In the genomic region with DNA sequence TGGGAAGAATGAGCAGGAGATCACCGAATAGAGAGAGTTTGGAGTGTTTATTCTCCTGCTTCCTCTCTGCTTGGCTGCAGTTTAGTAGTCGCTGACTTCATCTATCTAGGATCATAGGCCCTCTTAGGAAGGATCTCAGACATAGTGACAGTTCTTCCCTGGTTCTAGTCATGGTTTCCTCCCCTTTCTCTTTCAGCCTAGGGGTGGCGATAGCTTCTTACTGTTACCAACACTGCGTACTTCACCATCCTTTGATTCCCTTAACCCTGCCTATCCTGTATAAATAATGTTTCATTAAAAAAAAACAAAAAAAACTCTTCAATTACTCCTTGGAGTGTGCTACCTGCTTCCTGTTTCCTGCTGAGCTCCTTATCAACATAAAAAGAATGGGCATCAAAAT, we compare ENCODE assay signal across 27 cellular contexts.
"Had no signal": no experiment of that assay in that cellular context is flagged by ENCODE, and none has a peak within 500 bp of the region (broad histone marks: within the 10 kb centered on the region; RNA-seq: fewer than 3 reads in every experiment).

No MANE protein-coding gene starts in this region.

- H3K36me3 ChIP-seq: Peyer's patch, SJSA1 had no signal

- H3K27ac ChIP-seq: Peyer's patch, RWPE1, SJSA1 had no signal

- H3K9me3 Mint-ChIP-seq: activated naive CD4-positive, alpha-beta T cell treated with anti-CD3 and anti-CD28 coated beads, Interleukin-2, amount 50 U/mL, for 72 hours; activated naive CD8-positive, alpha-beta T cell treated with anti-CD3 and anti-CD28 coated beads, Interleukin-2, amount 50 U/mL, for 24 hours; activated T-helper 1 cell treated with anti-CD3 and anti-CD28 coated beads, Interleukin-12 subunit alpha, Interleukin-12 subunit beta, Interleukin-2, Interleukin-4 antibody, amounts not matched to agents 30 ng/mL and 10 ng/mL and 1 ng/mL, durations not matched to agents 14 hours and 24 hours and 36 hours; brain; central memory CD8-positive, alpha-beta T cell; T-helper 1 cell treated with Interleukin-12 subunit alpha and Interleukin-12 subunit beta and Interleukin-4 antibody, amounts not matched to agents 30 μg/mL and 1 μg/mL, for 36 hours had no signal

- H3K9me3 ChIP-seq: Peyer's patch, SJSA1 had no signal

- H3K27me3 ChIP-seq: Peyer's patch, SJSA1 had no signal

- H3K36me3 Mint-ChIP-seq: activated CD8-positive, alpha-beta memory T cell treated with anti-CD3 and anti-CD28 coated beads, Interleukin-2, amount 10 ng/mL, durations not matched to agents 7 days and 5 days; activated naive CD4-positive, alpha-beta T cell treated with anti-CD3 and anti-CD28 coated beads, Interleukin-2, amount 50 U/mL, for 72 hours; brain had no signal

- H3K27me3 Mint-ChIP-seq: activated CD8-positive, alpha-beta memory T cell treated with anti-CD3 and anti-CD28 coated beads, Interleukin-2, amount 10 ng/mL, durations not matched to agents 7 days and 5 days; activated naive CD8-positive, alpha-beta T cell treated with anti-CD3 and anti-CD28 coated beads, Interleukin-2, amount 50 U/mL, for 24 hours; brain; central memory CD8-positive, alpha-beta T cell had no signal

- H3K27ac Mint-ChIP-seq: activated CD8-positive, alpha-beta memory T cell treated with anti-CD3 and anti-CD28 coated beads, Interleukin-2, amount 10 ng/mL, durations not matched to agents 7 days and 5 days; activated naive CD4-positive, alpha-beta T cell treated with anti-CD3 and anti-CD28 coated beads, Interleukin-2, amount 50 U/mL, for 72 hours; activated naive CD8-positive, alpha-beta T cell treated with anti-CD3 and anti-CD28 coated beads, Interleukin-2, amount 50 U/mL, for 24 hours; activated T-cell treated with anti-CD3 and anti-CD28 coated beads, Interleukin-2, amount 50 U/mL, for 24 hours; activated T-helper 1 cell treated with anti-CD3 and anti-CD28 coated beads, Interleukin-12 subunit alpha, Interleukin-12 subunit beta, Interleukin-2, Interleukin-4 antibody, amounts not matched to agents 30 ng/mL and 10 ng/mL and 1 ng/mL, durations not matched to agents 14 hours and 24 hours and 36 hours; brain; T-helper 1 cell treated with Interleukin-12 subunit alpha and Interleukin-12 subunit beta and Interleukin-4 antibody, amounts not matched to agents 30 μg/mL and 1 μg/mL, for 36 hours had no signal

- H3K4me1 Mint-ChIP-seq: activated CD8-positive, alpha-beta memory T cell treated with anti-CD3 and anti-CD28 coated beads, Interleukin-2, amount 10 ng/mL, durations not matched to agents 7 days and 5 days; activated naive CD8-positive, alpha-beta T cell treated with anti-CD3 and anti-CD28 coated beads, Interleukin-2, amount 50 U/mL, for 24 hours; brain; central memory CD8-positive, alpha-beta T cell had no signal

- H3K4me3 ChIP-seq: Peyer's patch, SJSA1 had no signal

- H3K4me3 Mint-ChIP-seq: activated CD8-positive, alpha-beta memory T cell treated with anti-CD3 and anti-CD28 coated beads, Interleukin-2, amount 10 ng/mL, durations not matched to agents 7 days and 5 days; activated naive CD8-positive, alpha-beta T cell treated with anti-CD3 and anti-CD28 coated beads, Interleukin-2, amount 50 U/mL, for 24 hours; activated T-cell treated with anti-CD3 and anti-CD28 coated beads, Interleukin-2, amount 50 U/mL, for 24 hours; activated T-helper 1 cell treated with anti-CD3 and anti-CD28 coated beads, Interleukin-12 subunit alpha, Interleukin-12 subunit beta, Interleukin-2, Interleukin-4 antibody, amounts not matched to agents 30 ng/mL and 10 ng/mL and 1 ng/mL, durations not matched to agents 14 hours and 24 hours and 36 hours; brain; central memory CD8-positive, alpha-beta T cell; T-helper 1 cell treated with Interleukin-12 subunit alpha and Interleukin-12 subunit beta and Interleukin-4 antibody, amounts not matched to agents 30 μg/mL and 1 μg/mL, for 36 hours had no signal

- H3K4me1 ChIP-seq: Peyer's patch, SJSA1 had no signal

- DNase-seq: activated CD4-positive, alpha-beta T cell treated with anti-CD3 and anti-CD28 coated beads for 48 hours; activated CD4-positive, alpha-beta T cell treated with anti-CD3 and anti-CD28 coated beads, Interleukin-2, amount 50 U/mL, for 48 hours; activated CD4-positive, CD25-positive, alpha-beta regulatory T cell treated with anti-CD3 and anti-CD28 coated beads, Interleukin-2, amount 50 U/mL, for 72 hours; activated CD8-positive, alpha-beta memory T cell treated with anti-CD3 and anti-CD28 coated beads, Interleukin-2, amount 10 ng/mL, durations not matched to agents 7 days and 5 days; activated effector memory CD4-positive, alpha-beta T cell treated with Interleukin-2 at 50 U/mL for 16 hours; activated naive CD4-positive, alpha-beta T cell; activated naive CD8-positive, alpha-beta T cell treated with anti-CD3 and anti-CD28 coated beads, Interleukin-2, amount 50 U/mL, for 24 hours; activated T-cell treated with anti-CD3 and anti-CD28 coated beads, Interleukin-2, amount 50 U/mL, for 24 hours; amniotic stem cell; Kasumi-1; KBM-7; NCI-H1048; NCI-H1930; NCI-H2107; NCI-H2171 treated with DMSO at 0.1 percent for 48 hours; NCI-H226; NCI-H526 treated with DMSO at 0.1 percent for 48 hours; Peyer's patch; Right ventricle myocardium superior; SW 1271 had no signal
